Comparison of ENCODE assay signal across 1 cellular context in the genomic region with DNA sequence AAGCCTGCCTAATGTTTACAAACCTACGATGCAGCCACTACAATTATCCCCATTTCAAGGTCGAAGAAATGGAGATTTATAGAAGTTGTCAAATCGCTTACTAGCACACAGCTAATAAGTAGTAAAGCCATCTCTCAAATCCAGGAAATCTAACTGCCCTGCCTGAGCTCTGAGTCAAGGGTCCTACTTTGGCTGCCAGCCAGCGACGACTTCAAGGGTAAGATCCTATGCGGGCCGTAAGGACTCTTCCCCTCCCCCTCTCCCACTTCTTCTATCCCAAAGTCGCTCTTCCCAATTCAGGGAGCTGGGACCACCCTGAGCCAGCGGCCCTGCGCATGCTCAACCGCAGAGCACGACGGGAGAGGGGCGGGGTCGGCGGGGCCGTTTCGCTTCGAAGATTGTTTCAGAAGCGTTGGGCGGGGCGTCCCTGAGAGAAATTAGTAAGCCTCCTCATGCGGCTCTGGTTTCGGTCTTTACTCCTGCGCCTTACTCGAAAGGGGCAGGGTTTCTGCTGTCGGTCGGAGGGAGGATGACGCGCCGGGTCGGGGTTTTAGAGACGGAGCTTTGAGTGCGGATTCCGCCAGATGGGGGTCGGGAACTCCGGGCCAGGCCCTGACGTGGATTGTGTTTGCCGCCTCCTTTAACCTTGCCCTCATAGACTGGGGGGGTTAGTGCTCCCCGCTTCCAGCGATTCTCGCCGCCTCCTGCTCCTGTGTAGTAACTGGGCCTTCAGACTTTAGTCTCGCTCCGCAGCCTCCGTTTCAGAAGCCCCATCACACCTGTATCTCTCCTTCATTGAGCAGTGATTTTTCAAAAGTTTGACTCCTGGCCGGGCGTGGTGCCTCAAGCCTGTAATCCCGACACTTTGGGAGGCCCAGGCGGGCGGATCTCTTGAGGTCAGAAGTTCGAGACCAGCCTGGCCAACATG.
TF ChIP-seq lines count a peak whose summit lies in the region.

A gene (plus strand): TSS at position 383 of the 928 bp plus-strand sequence. CDS start 14,603 bp downstream, outside the sequence.

TF ChIP-seq in HEK293, 187 proteins besides CTCF, POLR2A, EP300 and RAD21 (continued from another document and continues in another):
- TF ChIP-seq, protein P1, sequence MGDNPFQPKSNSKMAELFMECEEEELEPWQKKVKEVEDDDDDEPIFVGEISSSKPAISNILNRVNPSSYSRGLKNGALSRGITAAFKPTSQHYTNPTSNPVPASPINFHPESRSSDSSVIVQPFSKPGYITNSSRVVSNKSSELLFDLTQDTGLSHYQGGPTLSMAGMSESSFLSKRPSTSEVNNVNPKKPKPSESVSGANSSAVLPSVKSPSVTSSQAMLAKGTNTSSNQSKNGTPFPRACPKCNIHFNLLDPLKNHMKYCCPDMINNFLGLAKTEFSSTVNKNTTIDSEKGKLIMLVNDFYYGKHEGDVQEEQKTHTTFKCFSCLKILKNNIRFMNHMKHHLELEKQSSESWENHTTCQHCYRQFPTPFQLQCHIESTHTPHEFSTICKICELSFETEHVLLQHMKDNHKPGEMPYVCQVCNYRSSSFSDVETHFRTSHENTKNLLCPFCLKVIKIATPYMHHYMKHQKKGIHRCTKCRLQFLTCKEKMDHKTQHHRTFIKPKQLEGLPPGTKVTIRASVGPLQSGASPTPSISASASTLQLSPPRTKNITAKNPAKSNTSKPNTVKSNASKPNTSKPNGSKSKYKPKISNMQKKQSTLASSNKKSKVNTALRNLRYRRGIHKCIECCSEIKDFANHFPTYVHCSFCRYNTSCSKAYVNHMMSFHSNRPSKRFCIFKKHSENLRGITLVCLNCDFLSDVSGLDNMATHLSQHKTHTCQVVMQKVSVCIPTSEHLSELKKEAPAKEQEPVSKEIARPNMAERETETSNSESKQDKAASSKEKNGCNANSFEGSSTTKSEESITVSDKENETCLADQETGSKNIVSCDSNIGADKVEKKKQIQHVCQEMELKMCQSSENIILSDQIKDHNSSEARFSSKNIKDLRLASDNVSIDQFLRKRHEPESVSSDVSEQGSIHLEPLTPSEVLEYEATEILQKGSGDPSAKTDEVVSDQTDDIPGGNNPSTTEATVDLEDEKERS (tag by site-specific recombination; IDR thresholded peaks at IDR 0.05) = no peak
- no peak for TF ChIP-seq ZNF112 (tag by site-specific recombination; IDR thresholded peaks at IDR 0.05)
- TF ChIP-seq ZNF274 (IDR thresholded peaks at IDR 0.05; ENCODE audit: low read length) = no peak
- no peak for TF ChIP-seq ZNF274 (tag by site-specific recombination; IDR thresholded peaks at IDR 0.05; ENCODE audit: borderline replicate concordance)
- no peak for TF ChIP-seq BCL11A (tag by site-specific recombination; IDR thresholded peaks at IDR 0.05; ENCODE audit: low read depth)
- no peak for TF ChIP-seq ZNF114 (tag by site-specific recombination; IDR thresholded peaks at IDR 0.05)
- TF ChIP-seq ZBTB21 (tag by site-specific recombination; IDR thresholded peaks at IDR 0.05) = peak; percentile 36; the same call in 1 of the 2 replicates
- peak; percentile 39; the same call in 1 of the 2 replicates for TF ChIP-seq GLIS2 (tag by site-specific recombination; IDR thresholded peaks at IDR 0.05)
- TF ChIP-seq ZNF664 (tag by site-specific recombination; IDR thresholded peaks at IDR 0.05) = no peak
- no peak for TF ChIP-seq ZNF830 (tag by site-specific recombination; IDR thresholded peaks at IDR 0.05; ENCODE audit: low read depth)
- no peak; the same call in 1 of the 2 replicates for TF ChIP-seq ZNF324 (tag by site-specific recombination; IDR thresholded peaks at IDR 0.05)
- TF ChIP-seq, protein P2, sequence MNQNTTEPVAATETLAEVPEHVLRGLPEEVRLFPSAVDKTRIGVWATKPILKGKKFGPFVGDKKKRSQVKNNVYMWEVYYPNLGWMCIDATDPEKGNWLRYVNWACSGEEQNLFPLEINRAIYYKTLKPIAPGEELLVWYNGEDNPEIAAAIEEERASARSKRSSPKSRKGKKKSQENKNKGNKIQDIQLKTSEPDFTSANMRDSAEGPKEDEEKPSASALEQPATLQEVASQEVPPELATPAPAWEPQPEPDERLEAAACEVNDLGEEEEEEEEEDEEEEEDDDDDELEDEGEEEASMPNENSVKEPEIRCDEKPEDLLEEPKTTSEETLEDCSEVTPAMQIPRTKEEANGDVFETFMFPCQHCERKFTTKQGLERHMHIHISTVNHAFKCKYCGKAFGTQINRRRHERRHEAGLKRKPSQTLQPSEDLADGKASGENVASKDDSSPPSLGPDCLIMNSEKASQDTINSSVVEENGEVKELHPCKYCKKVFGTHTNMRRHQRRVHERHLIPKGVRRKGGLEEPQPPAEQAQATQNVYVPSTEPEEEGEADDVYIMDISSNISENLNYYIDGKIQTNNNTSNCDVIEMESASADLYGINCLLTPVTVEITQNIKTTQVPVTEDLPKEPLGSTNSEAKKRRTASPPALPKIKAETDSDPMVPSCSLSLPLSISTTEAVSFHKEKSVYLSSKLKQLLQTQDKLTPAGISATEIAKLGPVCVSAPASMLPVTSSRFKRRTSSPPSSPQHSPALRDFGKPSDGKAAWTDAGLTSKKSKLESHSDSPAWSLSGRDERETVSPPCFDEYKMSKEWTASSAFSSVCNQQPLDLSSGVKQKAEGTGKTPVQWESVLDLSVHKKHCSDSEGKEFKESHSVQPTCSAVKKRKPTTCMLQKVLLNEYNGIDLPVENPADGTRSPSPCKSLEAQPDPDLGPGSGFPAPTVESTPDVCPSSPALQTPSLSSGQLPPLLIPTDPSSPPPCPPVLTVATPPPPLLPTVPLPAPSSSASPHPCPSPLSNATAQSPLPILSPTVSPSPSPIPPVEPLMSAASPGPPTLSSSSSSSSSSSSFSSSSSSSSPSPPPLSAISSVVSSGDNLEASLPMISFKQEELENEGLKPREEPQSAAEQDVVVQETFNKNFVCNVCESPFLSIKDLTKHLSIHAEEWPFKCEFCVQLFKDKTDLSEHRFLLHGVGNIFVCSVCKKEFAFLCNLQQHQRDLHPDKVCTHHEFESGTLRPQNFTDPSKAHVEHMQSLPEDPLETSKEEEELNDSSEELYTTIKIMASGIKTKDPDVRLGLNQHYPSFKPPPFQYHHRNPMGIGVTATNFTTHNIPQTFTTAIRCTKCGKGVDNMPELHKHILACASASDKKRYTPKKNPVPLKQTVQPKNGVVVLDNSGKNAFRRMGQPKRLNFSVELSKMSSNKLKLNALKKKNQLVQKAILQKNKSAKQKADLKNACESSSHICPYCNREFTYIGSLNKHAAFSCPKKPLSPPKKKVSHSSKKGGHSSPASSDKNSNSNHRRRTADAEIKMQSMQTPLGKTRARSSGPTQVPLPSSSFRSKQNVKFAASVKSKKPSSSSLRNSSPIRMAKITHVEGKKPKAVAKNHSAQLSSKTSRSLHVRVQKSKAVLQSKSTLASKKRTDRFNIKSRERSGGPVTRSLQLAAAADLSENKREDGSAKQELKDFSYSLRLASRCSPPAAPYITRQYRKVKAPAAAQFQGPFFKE (tag by site-specific recombination; IDR thresholded peaks at IDR 0.05; ENCODE audit: borderline replicate concordance) = no peak
- no peak for TF ChIP-seq RBAK (tag by site-specific recombination; IDR thresholded peaks at IDR 0.05)
- peak; percentile 89 for TF ChIP-seq ZNF335 (tag by site-specific recombination; conservative IDR thresholded peaks at IDR 0.05)
- peak; percentile 68 for TF ChIP-seq ZNF600 (tag by site-specific recombination; IDR thresholded peaks at IDR 0.05)
- TF ChIP-seq, protein P3, sequence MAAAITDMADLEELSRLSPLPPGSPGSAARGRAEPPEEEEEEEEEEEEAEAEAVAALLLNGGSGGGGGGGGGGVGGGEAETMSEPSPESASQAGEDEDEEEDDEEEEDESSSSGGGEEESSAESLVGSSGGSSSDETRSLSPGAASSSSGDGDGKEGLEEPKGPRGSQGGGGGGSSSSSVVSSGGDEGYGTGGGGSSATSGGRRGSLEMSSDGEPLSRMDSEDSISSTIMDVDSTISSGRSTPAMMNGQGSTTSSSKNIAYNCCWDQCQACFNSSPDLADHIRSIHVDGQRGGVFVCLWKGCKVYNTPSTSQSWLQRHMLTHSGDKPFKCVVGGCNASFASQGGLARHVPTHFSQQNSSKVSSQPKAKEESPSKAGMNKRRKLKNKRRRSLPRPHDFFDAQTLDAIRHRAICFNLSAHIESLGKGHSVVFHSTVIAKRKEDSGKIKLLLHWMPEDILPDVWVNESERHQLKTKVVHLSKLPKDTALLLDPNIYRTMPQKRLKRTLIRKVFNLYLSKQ (tag by site-specific recombination; IDR thresholded peaks at IDR 0.05; ENCODE audit: borderline replicate concordance) = no peak
- TF ChIP-seq SETDB1 (IDR thresholded peaks at IDR 0.05; ENCODE audit: insufficient read length, low read length) = no peak
- peak; percentile 22; the same call in 1 of the 2 replicates for TF ChIP-seq KLF1 (tag by site-specific recombination; IDR thresholded peaks at IDR 0.05)
- TF ChIP-seq GFI1B (tag by site-specific recombination; IDR thresholded peaks at IDR 0.05) = no peak
- peak; percentile 80 for TF ChIP-seq SP3 (tag by site-specific recombination; IDR thresholded peaks at IDR 0.05)
- TF ChIP-seq, protein P4, sequence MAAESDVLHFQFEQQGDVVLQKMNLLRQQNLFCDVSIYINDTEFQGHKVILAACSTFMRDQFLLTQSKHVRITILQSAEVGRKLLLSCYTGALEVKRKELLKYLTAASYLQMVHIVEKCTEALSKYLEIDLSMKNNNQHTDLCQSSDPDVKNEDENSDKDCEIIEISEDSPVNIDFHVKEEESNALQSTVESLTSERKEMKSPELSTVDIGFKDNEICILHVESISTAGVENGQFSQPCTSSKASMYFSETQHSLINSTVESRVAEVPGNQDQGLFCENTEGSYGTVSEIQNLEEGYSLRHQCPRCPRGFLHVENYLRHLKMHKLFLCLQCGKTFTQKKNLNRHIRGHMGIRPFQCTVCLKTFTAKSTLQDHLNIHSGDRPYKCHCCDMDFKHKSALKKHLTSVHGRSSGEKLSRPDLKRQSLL (tag by site-specific recombination; IDR thresholded peaks at IDR 0.05) = no peak
- TF ChIP-seq KLF9 (tag by site-specific recombination; IDR thresholded peaks at IDR 0.05; ENCODE audit: low read depth) = peak; percentile 84
- no peak for TF ChIP-seq ZNF654 (tag by site-specific recombination; IDR thresholded peaks at IDR 0.05; ENCODE audit: low read depth)
- no peak for TF ChIP-seq TCF7L2 (IDR thresholded peaks at IDR 0.05; ENCODE audit: borderline replicate concordance, low read depth, low read length)
- TF ChIP-seq ZBTB8A (tag by site-specific recombination; IDR thresholded peaks at IDR 0.05) = 0 out of 2 replicates have a peak, but pooled peaks have one; percentile 57
- TF ChIP-seq ZBTB7A (tag by site-specific recombination; IDR thresholded peaks at IDR 0.05; ENCODE audit: low read depth) = no peak
- TF ChIP-seq WT1 (tag by site-specific recombination; IDR thresholded peaks at IDR 0.05) = no peak
- TF ChIP-seq ZNF10 (tag by site-specific recombination; IDR thresholded peaks at IDR 0.05) = no peak
- TF ChIP-seq ZNF837 (tag by site-specific recombination; IDR thresholded peaks at IDR 0.05) = no peak
- TF ChIP-seq, protein P5, sequence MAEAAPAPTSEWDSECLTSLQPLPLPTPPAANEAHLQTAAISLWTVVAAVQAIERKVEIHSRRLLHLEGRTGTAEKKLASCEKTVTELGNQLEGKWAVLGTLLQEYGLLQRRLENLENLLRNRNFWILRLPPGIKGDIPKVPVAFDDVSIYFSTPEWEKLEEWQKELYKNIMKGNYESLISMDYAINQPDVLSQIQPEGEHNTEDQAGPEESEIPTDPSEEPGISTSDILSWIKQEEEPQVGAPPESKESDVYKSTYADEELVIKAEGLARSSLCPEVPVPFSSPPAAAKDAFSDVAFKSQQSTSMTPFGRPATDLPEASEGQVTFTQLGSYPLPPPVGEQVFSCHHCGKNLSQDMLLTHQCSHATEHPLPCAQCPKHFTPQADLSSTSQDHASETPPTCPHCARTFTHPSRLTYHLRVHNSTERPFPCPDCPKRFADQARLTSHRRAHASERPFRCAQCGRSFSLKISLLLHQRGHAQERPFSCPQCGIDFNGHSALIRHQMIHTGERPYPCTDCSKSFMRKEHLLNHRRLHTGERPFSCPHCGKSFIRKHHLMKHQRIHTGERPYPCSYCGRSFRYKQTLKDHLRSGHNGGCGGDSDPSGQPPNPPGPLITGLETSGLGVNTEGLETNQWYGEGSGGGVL (tag by site-specific recombination; IDR thresholded peaks at IDR 0.05) = peak; percentile 73
- peak; percentile 55; the same call in 1 of the 2 replicates for TF ChIP-seq ZNF629 (tag by site-specific recombination; IDR thresholded peaks at IDR 0.05)
- no peak for TF ChIP-seq ZNF423 (tag by site-specific recombination; IDR thresholded peaks at IDR 0.05)
- no peak for TF ChIP-seq ZNF132 (tag by site-specific recombination; IDR thresholded peaks at IDR 0.05; ENCODE audit: borderline replicate concordance)
- TF ChIP-seq, protein P6, sequence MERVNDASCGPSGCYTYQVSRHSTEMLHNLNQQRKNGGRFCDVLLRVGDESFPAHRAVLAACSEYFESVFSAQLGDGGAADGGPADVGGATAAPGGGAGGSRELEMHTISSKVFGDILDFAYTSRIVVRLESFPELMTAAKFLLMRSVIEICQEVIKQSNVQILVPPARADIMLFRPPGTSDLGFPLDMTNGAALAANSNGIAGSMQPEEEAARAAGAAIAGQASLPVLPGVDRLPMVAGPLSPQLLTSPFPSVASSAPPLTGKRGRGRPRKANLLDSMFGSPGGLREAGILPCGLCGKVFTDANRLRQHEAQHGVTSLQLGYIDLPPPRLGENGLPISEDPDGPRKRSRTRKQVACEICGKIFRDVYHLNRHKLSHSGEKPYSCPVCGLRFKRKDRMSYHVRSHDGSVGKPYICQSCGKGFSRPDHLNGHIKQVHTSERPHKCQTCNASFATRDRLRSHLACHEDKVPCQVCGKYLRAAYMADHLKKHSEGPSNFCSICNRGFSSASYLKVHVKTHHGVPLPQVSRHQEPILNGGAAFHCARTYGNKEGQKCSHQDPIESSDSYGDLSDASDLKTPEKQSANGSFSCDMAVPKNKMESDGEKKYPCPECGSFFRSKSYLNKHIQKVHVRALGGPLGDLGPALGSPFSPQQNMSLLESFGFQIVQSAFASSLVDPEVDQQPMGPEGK (tag by site-specific recombination; IDR thresholded peaks at IDR 0.05) = peak; percentile 83
- peak; percentile 85; the same call in 1 of the 2 replicates for TF ChIP-seq ZFP37 (tag by site-specific recombination; IDR thresholded peaks at IDR 0.05)
- no peak for TF ChIP-seq ZSCAN16 (tag by site-specific recombination; IDR thresholded peaks at IDR 0.05)
- TF ChIP-seq ZNF174 (tag by site-specific recombination; IDR thresholded peaks at IDR 0.05) = no peak
- no peak for TF ChIP-seq ZNF37A (tag by site-specific recombination; IDR thresholded peaks at IDR 0.05)
- TF ChIP-seq, protein P7, sequence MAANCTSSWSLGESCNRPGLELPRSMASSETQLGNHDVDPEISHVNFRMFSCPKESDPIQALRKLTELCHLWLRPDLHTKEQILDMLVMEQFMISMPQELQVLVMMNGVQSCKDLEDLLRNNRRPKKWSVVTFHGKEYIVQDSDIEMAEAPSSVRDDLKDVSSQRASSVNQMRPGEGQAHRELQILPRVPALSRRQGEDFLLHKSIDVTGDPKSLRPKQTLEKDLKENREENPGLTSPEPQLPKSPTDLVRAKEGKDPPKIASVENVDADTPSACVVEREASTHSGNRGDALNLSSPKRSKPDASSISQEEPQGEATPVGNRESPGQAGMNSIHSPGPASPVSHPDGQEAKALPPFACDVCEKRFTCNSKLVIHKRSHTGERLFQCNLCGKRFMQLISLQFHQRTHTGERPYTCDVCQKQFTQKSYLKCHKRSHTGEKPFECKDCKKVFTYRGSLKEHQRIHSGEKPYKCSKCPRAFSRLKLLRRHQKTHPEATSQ (tag by site-specific recombination; IDR thresholded peaks at IDR 0.05) = no peak
- no peak for TF ChIP-seq MYNN (tag by site-specific recombination; IDR thresholded peaks at IDR 0.05; ENCODE audit: borderline replicate concordance)
- no peak for TF ChIP-seq REPIN1 (tag by site-specific recombination; IDR thresholded peaks at IDR 0.05; ENCODE audit: low read depth)
- no peak for TF ChIP-seq ZNF707 (tag by site-specific recombination; IDR thresholded peaks at IDR 0.05)
- no peak for TF ChIP-seq ZNF626 (tag by site-specific recombination; IDR thresholded peaks at IDR 0.05)
- no peak for TF ChIP-seq ZNF701 (tag by site-specific recombination; IDR thresholded peaks at IDR 0.05)
- no peak for TF ChIP-seq FEZF1 (tag by site-specific recombination; IDR thresholded peaks at IDR 0.05)
